ENCODE assay signal across 15 cellular contexts in genomic region chr10:31036209-31036608, GRCh38. TPM values are rescaled to one million over a fixed set of nuclear protein-coding genes. Genes with fewer than 3 reads are reported as not detected.
DNase-seq lines count a peak whose midpoint lies in the region; ATAC-seq, FAIRE-seq and TF ChIP-seq lines count a peak whose summit lies in the region.
"Had no signal": no experiment of that assay in that cellular context is flagged by ENCODE, and none has a peak within 500 bp of the region (broad histone marks: within the 10 kb centered on the region; RNA-seq: fewer than 3 reads in every experiment).

No MANE protein-coding gene starts in this region.

- H3K36me3 ChIP-seq in astrocyte (ENCODE audit: insufficient read depth, low read length), result no peaks in the 10 kb centered on the region
- H3K36me3 ChIP-seq in keratinocyte (ENCODE audit: control insufficient read depth in 2 of 2, extremely low read depth in 1 of 2, insufficient read depth in 2 of 2, low read length in 2 of 2), result no peaks in the 10 kb centered on the region
- H3K36me3 ChIP-seq in adrenal gland (replicated peaks in 1 of 2), result no peaks in the 10 kb centered on the region
- H3K36me3 ChIP-seq: colonic mucosa, suprapubic skin had no signal

- H4K20me1 ChIP-seq in astrocyte (ENCODE audit: insufficient read depth, low read length) (no peaks in the 10 kb centered on the region), keratinocyte (ENCODE audit: control insufficient read depth, extremely low read depth, insufficient read depth, low read length) (no peaks in the 10 kb centered on the region)

- no peak overlapping the region for H3K9ac ChIP-seq in astrocyte (ENCODE audit: low read length)
- H3K9ac ChIP-seq in keratinocyte (ENCODE audit: control insufficient read depth, extremely low read depth, insufficient read depth, low read length), result no peak overlapping the region

- no peak for TF ChIP-seq CTCF in astrocyte (IDR thresholded peaks at IDR 0.05; ENCODE audit: insufficient read depth, low read depth, low read length)
- no peak for TF ChIP-seq CTCF in keratinocyte (optimal IDR thresholded peaks at IDR 0.05 in 1 of 3, IDR thresholded peaks at IDR 0.05 in 1 of 3, conservative IDR thresholded peaks at IDR 0.05 in 1 of 3; ENCODE audit: extremely low read depth in 1 of 3, insufficient read depth in 2 of 3, low read length in 3 of 3)
- TF ChIP-seq CTCF in adrenal gland (IDR thresholded peaks at IDR 0.05), result no peak

- no peak for TF ChIP-seq POLR2A in adrenal gland (IDR thresholded peaks at IDR 0.05)

- H3K27me3 Mint-ChIP-seq in astrocyte (ENCODE audit: low read depth, unreplicated experiment), result no peaks in the 10 kb centered on the region

- DNase-seq in ELF-1 (ENCODE audit: low read depth, low spot score), result peak; percentile 83
- peak; percentile 58 for DNase-seq in LHCN-M2 (ENCODE audit: low read depth)
- peak; percentile 26 for DNase-seq in astrocyte (ENCODE audit: low read depth)
- DNase-seq in keratinocyte (ENCODE audit: low read depth, low spot score), result no peak
- DNase-seq in adrenal gland, result no peak
- DNase-seq in RPMI8226, result no peak
- no peak for DNase-seq in stimulated activated CD4-positive, alpha-beta T cell treated with anti-CD3 and anti-CD28 coated beads, Interleukin-1b, Interleukin-23, amount 100 ng/mL, for 48 hours
- DNase-seq: activated CD8-positive, alpha-beta memory T cell treated with anti-CD3 and anti-CD28 coated beads, Interleukin-2, amount 50 U/mL, for 4 hours; colonic mucosa; left colon had no signal

- H3K79me2 ChIP-seq in astrocyte (ENCODE audit: insufficient read depth, low read length) (no peaks in the 10 kb centered on the region), keratinocyte (ENCODE audit: control insufficient read depth, insufficient read depth, low read length) (no peaks in the 10 kb centered on the region)

- peaks cover 25% of the 10 kb centered on the region for H3K4me1 Mint-ChIP-seq in astrocyte (ENCODE audit: low read depth, unreplicated experiment)

- no peak overlapping the region for H3K4me3 ChIP-seq in astrocyte (ENCODE audit: insufficient read depth, low read depth, low read length)
- no peak overlapping the region for H3K4me3 ChIP-seq in keratinocyte (ENCODE audit: control insufficient read depth in 2 of 3, extremely low read depth in 1 of 3, insufficient read depth in 2 of 3, low read depth in 1 of 3, low read length in 3 of 3)
- no peak overlapping the region for H3K4me3 ChIP-seq in adrenal gland
- H3K4me3 ChIP-seq: colonic mucosa, suprapubic skin had no signal

- FAIRE-seq in astrocyte (lab: Jason Lieb, UNC) (no peak), keratinocyte (lab: Jason Lieb, UNC) (peak; percentile 32)

- no peak overlapping the region for H3K4me2 ChIP-seq in astrocyte (ENCODE audit: low read length)
- H3K4me2 ChIP-seq in keratinocyte (ENCODE audit: control insufficient read depth, extremely low read depth, insufficient read depth, low read depth, low read length), result no peak overlapping the region

- H3K4me1 ChIP-seq in astrocyte (ENCODE audit: insufficient read depth, low read length) (peaks cover 19% of the 10 kb centered on the region), keratinocyte (ENCODE audit: control insufficient read depth, extremely low read depth, insufficient read depth, low read length) (peaks cover 10% of the 10 kb centered on the region), adrenal gland (replicated peaks in 1 of 2) (peaks cover 0 to 8% of the 10 kb centered on the region in 2 donors)
- H3K4me1 ChIP-seq: colonic mucosa had no signal

- H3K9me3 Mint-ChIP-seq in astrocyte (ENCODE audit: unreplicated experiment), result no peaks in the 10 kb centered on the region
- H3K9me3 Mint-ChIP-seq: nephron had no signal

- dilution Hi-C loops in keratinocyte (cut with MboI; ENCODE audit: extremely low pct_ligation_motif_present, low sequenced_read_pairs), result no loop called here

- intact Hi-C loops in adrenal gland (cut with DNase I), result no loop called here

- H3K27ac ChIP-seq in astrocyte (ENCODE audit: low read depth, low read length), result no peak overlapping the region
- H3K27ac ChIP-seq in keratinocyte (ENCODE audit: control insufficient read depth, insufficient read depth, low read length), result no peak overlapping the region
- H3K27ac ChIP-seq in adrenal gland, result no peak overlapping the region
- H3K27ac ChIP-seq: C4-2B, colonic mucosa, foreskin keratinocyte, suprapubic skin had no signal

- H2AFZ ChIP-seq in astrocyte (ENCODE audit: low read depth, low read length) (no peak overlapping the region), keratinocyte (ENCODE audit: control insufficient read depth, low read length) (no peak overlapping the region)

- H3K27me3 ChIP-seq in astrocyte (ENCODE audit: insufficient read depth, low read length) (no peaks in the 10 kb centered on the region), keratinocyte (ENCODE audit: control insufficient read depth, extremely low read depth, insufficient read depth, low read length) (no peaks in the 10 kb centered on the region), adrenal gland (no peaks in the 10 kb centered on the region)
- H3K27me3 ChIP-seq: colonic mucosa, foreskin keratinocyte, suprapubic skin had no signal

- no peak overlapping the region for H3K4me3 Mint-ChIP-seq in astrocyte (ENCODE audit: unreplicated experiment)

- no peaks in the 10 kb centered on the region for H3K9me1 ChIP-seq in keratinocyte (ENCODE audit: control insufficient read depth, extremely low read depth, insufficient read depth, low read length)

- 73 to 86% (median 77%) methylated on average over 4 of the region's 4 CpGs for WGBS in adrenal gland, 4 donors

- no peak overlapping the region for H3K27ac Mint-ChIP-seq in astrocyte (ENCODE audit: unreplicated experiment)

- no peaks in the 10 kb centered on the region for H3K36me3 Mint-ChIP-seq in astrocyte (ENCODE audit: low read depth, unreplicated experiment)

- H3K9me3 ChIP-seq in astrocyte (ENCODE audit: insufficient read depth, low read depth, low read length) (no peaks in the 10 kb centered on the region), keratinocyte (ENCODE audit: control insufficient read depth, low read depth, low read length) (no peaks in the 10 kb centered on the region), adrenal gland (replicated peaks in 1 of 3) (no peaks in the 10 kb centered on the region)
- H3K9me3 ChIP-seq: colonic mucosa, suprapubic skin had no signal

- no peak for ATAC-seq in GM18861 (IDR thresholded peaks at IDR 0.05; ENCODE audit: unreplicated experiment)
- ATAC-seq: foreskin keratinocyte, left colon had no signal

RNA-seq across cellular contexts. Expression of gene ZNF438, which starts 4.5 kb away (rescaled TPM):
- total RNA-seq in LHCN-M2 (2014; rRNA removed), result 5.1 and 5.3 TPM in 2 replicates
- polyA plus RNA-seq in LHCN-M2 (2012), result 3.1 TPM
- total RNA-seq in astrocyte, result 2.2 and 2.4 TPM in 2 replicates
- 2.7 to 2.8 TPM (median 2.7 TPM) in 3 replicates for polyA plus RNA-seq in keratinocyte
- 1.5 TPM for polyA plus RNA-seq in keratinocyte (2011; ENCODE audit: low read depth)
- polyA plus RNA-seq in keratinocyte (2011; cell fraction: cytosol; rRNA removed), result 1.5 and 2.1 TPM in 2 replicates
- polyA plus RNA-seq in keratinocyte (2011; cell fraction: nucleus; rRNA removed), result 3.7 TPM in 2 replicates
- polyA plus RNA-seq in keratinocyte (2012; ENCODE audit: low replicate concordance), result 1.9 and 2.1 TPM in 2 replicates
- polyA minus RNA-seq in keratinocyte, result 2.1 to 4.1 TPM (median 3.7 TPM) in 3 replicates
- 1.2 TPM for polyA minus RNA-seq in keratinocyte (2011; cell fraction: cytosol; rRNA and poly(A)+ RNA removed)
- polyA minus RNA-seq in keratinocyte (2011; cell fraction: nucleus; rRNA and poly(A)+ RNA removed), result 2.5 and 3.3 TPM in 2 replicates
- 1 to 10 TPM; 3.6 to 8.3 (median 5.7) TPM for total RNA-seq in adrenal gland
- 10 to 100 TPM in 1 of 3 donors, 1 to 10 TPM in 2; 4.9 to 15.5 (median 8.7) TPM for polyA plus RNA-seq in adrenal gland

Comparison
In these comparisons a context has a peak if more than half of its experiments do, and no peak if none do; other contexts are left out.
1. DNase-seq: peak in ELF-1 (single experiment), LHCN-M2 (single experiment) and astrocyte (single experiment); none in keratinocyte (single experiment), adrenal gland (0 of 7), RPMI8226 (single experiment) and stimulated activated CD4-positive, alpha-beta T cell treated with anti-CD3 and anti-CD28 coated beads, Interleukin-1b, Interleukin-23, amount 100 ng/mL, for 48 hours (single experiment).